Comparison of ENCODE assay signal across 18 cellular contexts in genomic region chr17:63682441-63682840, GRCh38. TPM values are rescaled to one million over a fixed set of nuclear protein-coding genes. Genes with fewer than 3 reads are reported as not detected.
DNase-seq lines count a peak whose midpoint lies in the region; ATAC-seq and TF ChIP-seq lines count a peak whose summit lies in the region.
"Had no signal": no experiment of that assay in that cellular context is flagged by ENCODE, and none has a peak within 500 bp of the region (broad histone marks: within the 10 kb centered on the region; RNA-seq: fewer than 3 reads in every experiment).

No MANE protein-coding gene starts in this region.

- no peak overlapping the region for H3K4me3 ChIP-seq in OCI-LY7 (ENCODE audit: low read depth, low read length, poor library complexity, severe bottlenecking)

- no peaks in the 10 kb centered on the region for H3K79me2 ChIP-seq in OCI-LY7 (ENCODE audit: insufficient read depth, low read depth, low read length)

- TF ChIP-seq CTCF in CD4-positive, alpha-beta T cell (IDR thresholded peaks at IDR 0.05), result no peak
- TF ChIP-seq CTCF in endothelial cell (IDR thresholded peaks at IDR 0.05; ENCODE audit: unreplicated experiment), result no peak
- no peak for TF ChIP-seq CTCF in OCI-LY7 (conservative IDR thresholded peaks at IDR 0.05; ENCODE audit: low read length)

- peaks cover 84% of the 10 kb centered on the region for H3K36me3 Mint-ChIP-seq in CD4-positive, alpha-beta T cell (ENCODE audit: low read depth)
- H3K36me3 Mint-ChIP-seq in endothelial cell (ENCODE audit: low read depth, unreplicated experiment), result peaks cover 48% of the 10 kb centered on the region

- no peak overlapping the region for H3K27ac ChIP-seq in CD4-positive, alpha-beta T cell (ENCODE audit: low read depth, low read length)
- H3K27ac ChIP-seq in OCI-LY7 (ENCODE audit: low read depth, low read length, poor library complexity, severe bottlenecking), result no peak overlapping the region
- H3K27ac ChIP-seq: 22Rv1 had no signal

- H3K4me1 ChIP-seq in OCI-LY7 (ENCODE audit: insufficient read depth, low read length, poor library complexity, severe bottlenecking), result no peaks in the 10 kb centered on the region

- H3K27ac Mint-ChIP-seq in CD4-positive, alpha-beta T cell, result peak overlapping the region; percentile 8
- no peak overlapping the region for H3K27ac Mint-ChIP-seq in endothelial cell (ENCODE audit: unreplicated experiment)

- BruUV-seq in OCI-LY7 (replicated peaks; lab: Mats Ljungman, UMichigan), result no TSS peak

- no peaks in the 10 kb centered on the region for H3K27me3 Mint-ChIP-seq in CD4-positive, alpha-beta T cell
- peaks cover 1% of the 10 kb centered on the region for H3K27me3 Mint-ChIP-seq in endothelial cell (ENCODE audit: unreplicated experiment)

- DNase-seq in SIG-M5 treated with dmso at 0.1 percent for 504 hours (lab: John Stamatoyannopoulos, UW; ENCODE audit: unreplicated experiment) (peak; percentile 56), SIG-M5 (lab: John Stamatoyannopoulos, UW) (no peak), MV-4-11 (lab: John Stamatoyannopoulos, UW) (peak; percentile 80), endothelial cell (ENCODE audit: low spot score) (no peak), OCI-LY7 (ENCODE audit: low spot score) (no peak), NOMO-1 treated with dmso at 0.1 percent for 144 hours (lab: John Stamatoyannopoulos, UW; ENCODE audit: unreplicated experiment) (no peak)
- no peak for DNase-seq in CD4-positive, alpha-beta T cell
- no peak for DNase-seq in stimulated activated CD4-positive, alpha-beta T cell treated with anti-CD3 and anti-CD28 coated beads, Interleukin-1b, Interleukin-23, amount 100 ng/mL, for 48 hours
- DNase-seq: BE2C, DMS79 treated with DMSO at 0.1 percent for 48 hours, H7, IMR-90, NCI-H1048, NCI-H1436 treated with DMSO at 0.1 percent for 48 hours, NCI-H2081, NCI-H510A treated with DMSO at 0.1 percent for 48 hours, SHP77 had no signal

- no peak overlapping the region for H2AFZ ChIP-seq in OCI-LY7 (ENCODE audit: low read length)

- H4K20me1 ChIP-seq in OCI-LY7 (ENCODE audit: insufficient read depth, low read length), result no peaks in the 10 kb centered on the region

- no peaks in the 10 kb centered on the region for H3K9me2 ChIP-seq in OCI-LY7 (ENCODE audit: insufficient read depth, low read length)

- intact Hi-C loops in CD4-positive, alpha-beta T cell (cut with DNase I, micrococcal nuclease), result loop anchor here in 1 of 2 experiments (5.0 kb wide), 1 partner anchor 50 kb away; no protein-coding TSS in a partner anchor
- intact Hi-C loops in OCI-LY7 (cut with micrococcal nuclease; ENCODE audit: unreplicated experiment), result no loop called here

- no peak overlapping the region for H3K4me3 Mint-ChIP-seq in CD4-positive, alpha-beta T cell
- H3K4me3 Mint-ChIP-seq in endothelial cell (ENCODE audit: unreplicated experiment), result peak overlapping the region; percentile 17

- H3K9me3 ChIP-seq in CD4-positive, alpha-beta T cell (ENCODE audit: control insufficient read depth, low read length), result no peaks in the 10 kb centered on the region
- H3K9me3 ChIP-seq in OCI-LY7 (ENCODE audit: low read length), result no peaks in the 10 kb centered on the region; the same call in 1 of the 2 replicates
- H3K9me3 ChIP-seq: BE2C had no signal

- H3K4me1 Mint-ChIP-seq in CD4-positive, alpha-beta T cell (ENCODE audit: low read depth), result no peaks in the 10 kb centered on the region
- H3K4me1 Mint-ChIP-seq in endothelial cell (ENCODE audit: unreplicated experiment), result peaks cover 26% of the 10 kb centered on the region

- H3K4me2 ChIP-seq in OCI-LY7 (ENCODE audit: low read length), result no peak overlapping the region

- CTCF ChIA-PET in CD4-positive, alpha-beta T cell (lab: Charles Lee), result interaction anchor here (1.0 kb wide), 1 partner anchor 15 kb away, joined by 3 read pairs; no protein-coding TSS in a partner anchor
- CTCF ChIA-PET in OCI-LY7 (lab: Charles Lee; ENCODE audit: unreplicated experiment), result no interaction called here

- ATAC-seq in CD4-positive, alpha-beta T cell (ENCODE audit: poor library complexity), result no peak

- H3K36me3 ChIP-seq in OCI-LY7 (ENCODE audit: insufficient read depth, low read length), result peaks cover 26% of the 10 kb centered on the region

- H3K9me3 Mint-ChIP-seq in CD4-positive, alpha-beta T cell, result no peaks in the 10 kb centered on the region
- no peaks in the 10 kb centered on the region for H3K9me3 Mint-ChIP-seq in endothelial cell (ENCODE audit: unreplicated experiment)

- no peaks in the 10 kb centered on the region for H3K27me3 ChIP-seq in CD4-positive, alpha-beta T cell (ENCODE audit: control insufficient read depth, insufficient read depth, low read length)
- H3K27me3 ChIP-seq: BE2C had no signal

- POLR2A ChIA-PET in CD4-positive, alpha-beta T cell (lab: Charles Lee), result interaction anchor here (1.5 to 2.7 kb wide), 3 partner anchors 11 to 28 kb away, joined by 3 to 20 read pairs (median 5); no protein-coding TSS in a partner anchor
- POLR2A ChIA-PET in OCI-LY7 (lab: Charles Lee), result interaction anchor here (0.6 to 1.8 kb wide), 3 partner anchors 13 to 1060 kb away, joined by 3 to 8 read pairs (median 5); no protein-coding TSS in a partner anchor

RNA-seq across cellular contexts. Expression of gene LIMD2, which starts 17.5 kb away (rescaled TPM):
- total RNA-seq in CD4-positive, alpha-beta T cell, result 100 to 1,000 TPM; 711 to 727 TPM
- total RNA-seq in endothelial cell (ENCODE audit: unreplicated experiment) (132 TPM), OCI-LY7 (2022) (286 and 306 TPM in 2 replicates)
- 406 and 428 TPM in 2 replicates for total RNA-seq in OCI-LY7 (2014; rRNA removed; shearing (Covaris generic))

RNA-seq across cellular contexts. Expression of gene STRADA, which starts 59.2 kb away (rescaled TPM):
- 10 to 100 TPM; 50.9 to 51.0 TPM for total RNA-seq in CD4-positive, alpha-beta T cell
- total RNA-seq in endothelial cell (ENCODE audit: unreplicated experiment), result 51.8 TPM
- total RNA-seq in OCI-LY7 (2014; rRNA removed; shearing (Covaris generic)), result 31.9 and 37.2 TPM in 2 replicates
- 68.0 and 80.3 TPM in 2 replicates for total RNA-seq in OCI-LY7 (2022)

Comparison
In these comparisons a context has a peak if more than half of its experiments do, and no peak if none do; other contexts are left out.
1. DNase-seq: peak in SIG-M5 treated with dmso at 0.1 percent for 504 hours (single experiment) and MV-4-11 (single experiment); none in SIG-M5 (single experiment), CD4-positive, alpha-beta T cell (0 of 10), endothelial cell (single experiment), stimulated activated CD4-positive, alpha-beta T cell treated with anti-CD3 and anti-CD28 coated beads, Interleukin-1b, Interleukin-23, amount 100 ng/mL, for 48 hours (single experiment), OCI-LY7 (single experiment) and NOMO-1 treated with dmso at 0.1 percent for 144 hours (single experiment).